In the genomic region with DNA sequence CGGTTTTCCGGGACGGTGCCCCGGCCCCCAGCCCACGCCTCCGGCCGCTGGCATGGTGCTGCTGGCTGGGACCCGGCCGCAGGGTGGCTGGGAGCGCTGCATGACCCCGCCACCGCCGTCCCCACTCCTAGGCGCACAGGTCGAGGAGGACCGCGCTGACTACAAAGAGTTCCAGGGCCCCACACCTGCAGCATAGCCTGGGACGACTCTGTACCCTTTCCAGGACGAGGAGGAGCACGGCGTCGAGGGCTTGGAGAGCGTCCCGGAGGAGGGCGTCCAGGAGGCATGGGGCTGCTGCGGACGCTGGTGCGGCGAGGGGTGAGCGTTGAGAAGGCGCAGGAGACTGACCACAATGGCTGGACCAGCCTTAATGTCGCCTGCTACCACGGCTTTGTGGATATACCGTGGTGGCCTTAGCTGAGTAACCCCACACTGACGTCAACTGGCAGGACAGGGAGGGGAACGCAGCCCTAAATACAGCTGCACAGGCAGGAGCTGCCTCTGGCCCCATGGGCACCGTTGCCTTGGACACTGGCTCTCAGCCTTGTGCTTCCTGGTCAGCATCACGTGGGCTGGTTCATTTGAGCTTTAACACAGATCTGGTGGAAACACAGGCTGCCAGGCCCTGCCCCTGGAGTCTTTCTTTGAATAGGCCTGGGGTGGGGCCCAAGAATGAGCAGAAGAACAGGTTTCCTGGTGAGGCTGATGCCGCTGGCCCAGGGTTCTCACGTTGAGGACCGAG, we compare ENCODE assay signal across 8 cellular contexts. TPM values are rescaled to one million over a fixed set of nuclear protein-coding genes. Genes with fewer than 3 reads are reported as not detected.
DNase-seq lines count a peak whose midpoint lies in the region; ATAC-seq and TF ChIP-seq lines count a peak whose summit lies in the region.

No MANE protein-coding gene starts in this region.

- in situ Hi-C loops in astrocyte of the cerebellum (cut with HindIII; ENCODE audit: low sequenced_read_pairs): no loop called here

- ATAC-seq in GM21723 (IDR thresholded peaks at IDR 0.05; ENCODE audit: unreplicated experiment): no peak
- ATAC-seq in GM18498 (IDR thresholded peaks at IDR 0.05; ENCODE audit: unreplicated experiment): no peak

- TF ChIP-seq CTCF in AG04449 (IDR thresholded peaks at IDR 0.05; ENCODE audit: insufficient read depth, low read length, missing control alignments) (no peak), HFFc6 (IDR thresholded peaks at IDR 0.05) (no peak), astrocyte of the cerebellum (IDR thresholded peaks at IDR 0.05; ENCODE audit: low read depth, low read length, missing control alignments) (no peak), chondrocyte (IDR thresholded peaks at IDR 0.05) (no peak)

- H3K27me3 Mint-ChIP-seq in HFFc6 (ENCODE audit: insufficient read depth) (peaks cover 1% of the 10 kb centered on the region; the same call in 1 of the 2 replicates), chondrocyte (ENCODE audit: low read depth) (peaks cover 19% of the 10 kb centered on the region)

- H3K4me3 Mint-ChIP-seq in HFFc6 (peak overlapping the region; percentile 93), chondrocyte (ENCODE audit: unreplicated experiment) (no peak overlapping the region)

- H3K36me3 Mint-ChIP-seq in HFFc6 (ENCODE audit: low read depth) (peaks cover 14% of the 10 kb centered on the region), chondrocyte (ENCODE audit: low read depth) (no peaks in the 10 kb centered on the region)

- DNase-seq in AG04449 (ENCODE audit: low read depth, low spot score) (no peak), HFFc6 (no peak), astrocyte of the cerebellum (ENCODE audit: low read depth) (no peak), midbrain (lab: John Stamatoyannopoulos, UW) (peak; percentile 24), chondrocyte (ENCODE audit: low spot score) (no peak), ecto neural progenitor cell (ENCODE audit: low spot score) (no peak)

- POLR2A ChIA-PET in AG04449 (lab: Yijun Ruan, JAX): no interaction called here

- peak overlapping the region; percentile 72 for H3K4me3 ChIP-seq in AG04449 (ENCODE audit: low read depth, low read length)
- peak overlapping the region; percentile 64 for H3K4me3 ChIP-seq in astrocyte of the cerebellum (ENCODE audit: low read depth, low read length)

- peak overlapping the region; percentile 87 for H3K27ac Mint-ChIP-seq in HFFc6
- H3K27ac Mint-ChIP-seq in chondrocyte (ENCODE audit: unreplicated experiment): no peak overlapping the region

- peaks cover 40% of the 10 kb centered on the region for H3K4me1 Mint-ChIP-seq in HFFc6 (ENCODE audit: low read depth)
- no peaks in the 10 kb centered on the region for H3K4me1 Mint-ChIP-seq in chondrocyte (ENCODE audit: low read depth)

- H3K9me3 Mint-ChIP-seq in HFFc6 (no peaks in the 10 kb centered on the region; the same call in 1 of the 2 replicates), chondrocyte (ENCODE audit: low read depth) (no peaks in the 10 kb centered on the region)

- CTCF ChIA-PET in AG04449 (lab: Yijun Ruan, JAX): interaction anchor here (0.8 to 2.2 kb wide), 6 partner anchors 11 to 204 kb away, joined by 3 to 5 read pairs (median 3); no protein-coding TSS in a partner anchor

RNA-seq across cellular contexts. Expression of gene TRIM43B, which starts 40.9 kb away (rescaled TPM):
- not detected for total RNA-seq in HFFc6 (2021; fragmentation: NEBNext Ultra II Directional; extraction: Animal tissue kit (Norgen Biotek cat#: 25700))
- total RNA-seq in chondrocyte: not detected in 3 replicates
